ENCODE assay signal across 17 cellular contexts in the genomic region with DNA sequence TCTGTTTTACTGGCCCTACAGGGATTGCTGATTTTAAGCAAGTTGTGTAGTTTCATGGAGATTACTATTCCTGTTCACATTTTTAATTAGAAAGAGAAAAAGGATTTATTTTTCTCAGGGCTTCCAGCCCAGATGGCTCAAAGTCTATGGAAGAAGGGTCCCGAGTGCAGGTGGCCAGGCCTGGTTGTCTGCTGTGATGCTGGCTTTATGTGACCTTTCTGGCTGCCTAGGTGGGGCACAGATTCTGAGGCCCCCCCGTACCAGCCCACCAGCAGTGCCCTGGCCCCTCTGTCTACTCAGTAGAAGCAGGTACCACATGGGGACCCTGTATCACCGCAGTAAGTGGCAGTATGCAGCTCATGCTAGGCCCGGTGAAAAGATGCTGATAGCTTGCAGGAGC.
A peak's percentile ranks its signal among the peaks of the same experiment; 100 is the strongest.
DNase-seq lines count a peak whose midpoint lies in the region; ATAC-seq and TF ChIP-seq lines count a peak whose summit lies in the region.
"Had no signal": no experiment of that assay in that cellular context is flagged by ENCODE, and none has a peak within 500 bp of the region (broad histone marks: within the 10 kb centered on the region; RNA-seq: fewer than 3 reads in every experiment).

No MANE protein-coding gene starts in this region.

- H3K9me3 ChIP-seq in HUES64 (ENCODE audit: insufficient read depth, low read depth, low read length) (no peaks in the 10 kb centered on the region), esophagus muscularis mucosa (no peaks in the 10 kb centered on the region), left lung (no peaks in the 10 kb centered on the region), gastrocnemius medialis (no peaks in the 10 kb centered on the region)
- H3K9me3 ChIP-seq: BLaER1, Caco-2 had no signal

- H3K4me1 Mint-ChIP-seq in GM23338, result peaks cover 22% of the 10 kb centered on the region
- H3K4me1 Mint-ChIP-seq: B cell had no signal

- H4K20me1 ChIP-seq in GM23338 (replicated peaks; ENCODE audit: insufficient read depth), result no peaks in the 10 kb centered on the region
- H4K20me1 ChIP-seq: BLaER1 had no signal

- no peak for TF ChIP-seq EP300 in esophagus muscularis mucosa (IDR thresholded peaks at IDR 0.05)

- H3K4me3 Mint-ChIP-seq in GM23338, result no peak overlapping the region
- H3K4me3 Mint-ChIP-seq: B cell; CD4-positive, CD25-positive, alpha-beta regulatory T cell; CD8-positive, alpha-beta T cell had no signal

- no peak for TF ChIP-seq POLR2A in esophagus muscularis mucosa (IDR thresholded peaks at IDR 0.05; ENCODE audit: low read depth)
- no peak for TF ChIP-seq POLR2A in gastrocnemius medialis (IDR thresholded peaks at IDR 0.05)

- no peaks in the 10 kb centered on the region for H3K9me2 ChIP-seq in GM23338 (ENCODE audit: insufficient read depth)

- H3K9me3 Mint-ChIP-seq in GM23338, result peaks cover 10% of the 10 kb centered on the region; the same call in 2 of the 3 replicates
- H3K9me3 Mint-ChIP-seq: CD8-positive, alpha-beta T cell had no signal

- H2AFZ ChIP-seq in GM23338, result peak overlapping the region; percentile 88
- H2AFZ ChIP-seq: GM23248 had no signal

- TF ChIP-seq CTCF in GM23338 (conservative IDR thresholded peaks at IDR 0.05; ENCODE audit: low read depth in 2 of 2), result no peak
- no peak for TF ChIP-seq CTCF in esophagus muscularis mucosa (IDR thresholded peaks at IDR 0.05)
- no peak for TF ChIP-seq CTCF in left lung (IDR thresholded peaks at IDR 0.05)
- TF ChIP-seq CTCF in gastrocnemius medialis (IDR thresholded peaks at IDR 0.05 in 4 of 5, conservative IDR thresholded peaks at IDR 0.05 in 1 of 5), result no peak

- in situ Hi-C loops in gastrocnemius medialis (cut with MboI; ENCODE audit: low sequenced_read_pairs in 4 of 4), result no loop called here

- H3K27me3 ChIP-seq in GM23338 (ENCODE audit: insufficient read depth), result no peaks in the 10 kb centered on the region
- H3K27me3 ChIP-seq in HUES64 (ENCODE audit: insufficient read depth, low read length), result no peaks in the 10 kb centered on the region
- no peaks in the 10 kb centered on the region for H3K27me3 ChIP-seq in esophagus muscularis mucosa
- no peaks in the 10 kb centered on the region for H3K27me3 ChIP-seq in left lung
- H3K27me3 ChIP-seq in gastrocnemius medialis, result no peaks in the 10 kb centered on the region
- H3K27me3 ChIP-seq: BLaER1 had no signal

- H3K4me2 ChIP-seq in GM23338, result peak overlapping the region; percentile 10; the same call in 1 of the 2 replicates
- H3K4me2 ChIP-seq: BLaER1 had no signal

- no peak overlapping the region for H3K9ac ChIP-seq in HUES64 (ENCODE audit: low read depth, low read length)
- H3K9ac ChIP-seq: BLaER1, GM23248 had no signal

- intact Hi-C loops in esophagus muscularis mucosa (cut with DNase I), result no loop called here
- intact Hi-C loops in left lung (cut with DNase I), result no loop called here
- intact Hi-C loops in gastrocnemius medialis (cut with DNase I; ENCODE audit: low total_unique reads), result no loop called here

- H3K36me3 ChIP-seq in GM23338 (ENCODE audit: insufficient read depth) (no peaks in the 10 kb centered on the region), HUES64 (ENCODE audit: insufficient read depth, low read length) (no peaks in the 10 kb centered on the region), esophagus muscularis mucosa (no peaks in the 10 kb centered on the region), left lung (no peaks in the 10 kb centered on the region), gastrocnemius medialis (no peaks in the 10 kb centered on the region)
- H3K36me3 ChIP-seq: BLaER1 had no signal

- ATAC-seq in GM23338 (peak; percentile 35), left lung (no peak), GM21528 (IDR thresholded peaks at IDR 0.05; ENCODE audit: low FRiP score, unreplicated experiment) (no peak), gastrocnemius medialis (no peak)
- ATAC-seq: CD8-positive, alpha-beta T cell had no signal

- 87% methylated on average over 4 of the region's 4 CpGs for WGBS in HUES64
- 100% methylated on average over 2 of the region's 4 CpGs for WGBS in esophagus muscularis mucosa

- no peaks in the 10 kb centered on the region for H3F3A ChIP-seq in GM23338 (replicated peaks; ENCODE audit: low read depth)

- H3K27ac ChIP-seq in GM23338 (ENCODE audit: low read depth) (peak overlapping the region; percentile 47; the same call in 1 of the 2 replicates), HUES64 (ENCODE audit: low read depth, low read length) (peak overlapping the region; percentile 34; the same call in 1 of the 2 replicates), esophagus muscularis mucosa (replicated peaks in 1 of 4) (no peak overlapping the region), left lung (no peak overlapping the region), gastrocnemius medialis (no peak overlapping the region)
- H3K27ac ChIP-seq: 22Rv1, BLaER1, C4-2B, GM23248 had no signal

- peak overlapping the region; percentile 78 for H3K27ac Mint-ChIP-seq in GM23338
- H3K27ac Mint-ChIP-seq: B cell; CD4-positive, CD25-positive, alpha-beta regulatory T cell; CD8-positive, alpha-beta T cell had no signal

- H3K4me1 ChIP-seq in GM23338 (ENCODE audit: insufficient read depth), result peaks cover 21% of the 10 kb centered on the region
- H3K4me1 ChIP-seq in HUES64 (ENCODE audit: insufficient read depth, low read length), result peaks cover 19% of the 10 kb centered on the region; the same call in 1 of the 2 replicates
- no peaks in the 10 kb centered on the region for H3K4me1 ChIP-seq in esophagus muscularis mucosa
- no peaks in the 10 kb centered on the region for H3K4me1 ChIP-seq in left lung
- no peaks in the 10 kb centered on the region for H3K4me1 ChIP-seq in gastrocnemius medialis
- H3K4me1 ChIP-seq: BLaER1 had no signal

- no peak overlapping the region for H3K4me3 ChIP-seq in GM23338
- no peak overlapping the region for H3K4me3 ChIP-seq in HUES64 (ENCODE audit: low read length)
- H3K4me3 ChIP-seq in esophagus muscularis mucosa, result no peak overlapping the region
- no peak overlapping the region for H3K4me3 ChIP-seq in left lung
- H3K4me3 ChIP-seq in gastrocnemius medialis, result no peak overlapping the region
- H3K4me3 ChIP-seq: BLaER1, GM23248 had no signal

- peaks cover 9% of the 10 kb centered on the region; the same call in 2 of the 3 replicates for H3K36me3 Mint-ChIP-seq in GM23338 (ENCODE audit: low read depth)
- H3K36me3 Mint-ChIP-seq: CD4-positive, CD25-positive, alpha-beta regulatory T cell; CD8-positive, alpha-beta T cell had no signal

- H3K79me2 ChIP-seq in GM23338 (replicated peaks; ENCODE audit: insufficient read depth), result no peaks in the 10 kb centered on the region

- H3K27me3 Mint-ChIP-seq in GM23338 (ENCODE audit: insufficient read depth, low read depth, poor library complexity), result peaks cover 4% of the 10 kb centered on the region
- H3K27me3 Mint-ChIP-seq: B cell had no signal

- DNase-seq in GM23338 (ENCODE audit: low spot score) (no peak), esophagus muscularis mucosa (ENCODE audit: extremely low spot score) (peak; percentile 62), left lung (no peak), gastrocnemius medialis (no peak)
- DNase-seq: Caco-2; CD4-positive, CD25-positive, alpha-beta regulatory T cell; CD8-positive, alpha-beta T cell; DMS153; DND-41; GM23248; HCEC 1CT had no signal

TF ChIP-seq in GM23338, 12 proteins besides CTCF, POLR2A, EP300 and RAD21 (continues in another document):
- TF ChIP-seq ZNF331 (CRISPR knock-in tag; IDR thresholded peaks at IDR 0.05; ENCODE audit: low read depth) (no peak), NANOG (IDR thresholded peaks at IDR 0.05; ENCODE audit: borderline replicate concordance) (no peak), CREB1 (CRISPR knock-in tag; IDR thresholded peaks at IDR 0.05; ENCODE audit: low read depth) (no peak), POLR2AphosphoS5 (IDR thresholded peaks at IDR 0.05; ENCODE audit: low read depth) (no peak), STAT1 (IDR thresholded peaks at IDR 0.05; ENCODE audit: unreplicated experiment) (no peak), JUNB (IDR thresholded peaks at IDR 0.05; ENCODE audit: unreplicated experiment) (no peak), EZH2 (IDR thresholded peaks at IDR 0.05; ENCODE audit: low read depth, unreplicated experiment) (no peak)
- TF ChIP-seq, protein P1, sequence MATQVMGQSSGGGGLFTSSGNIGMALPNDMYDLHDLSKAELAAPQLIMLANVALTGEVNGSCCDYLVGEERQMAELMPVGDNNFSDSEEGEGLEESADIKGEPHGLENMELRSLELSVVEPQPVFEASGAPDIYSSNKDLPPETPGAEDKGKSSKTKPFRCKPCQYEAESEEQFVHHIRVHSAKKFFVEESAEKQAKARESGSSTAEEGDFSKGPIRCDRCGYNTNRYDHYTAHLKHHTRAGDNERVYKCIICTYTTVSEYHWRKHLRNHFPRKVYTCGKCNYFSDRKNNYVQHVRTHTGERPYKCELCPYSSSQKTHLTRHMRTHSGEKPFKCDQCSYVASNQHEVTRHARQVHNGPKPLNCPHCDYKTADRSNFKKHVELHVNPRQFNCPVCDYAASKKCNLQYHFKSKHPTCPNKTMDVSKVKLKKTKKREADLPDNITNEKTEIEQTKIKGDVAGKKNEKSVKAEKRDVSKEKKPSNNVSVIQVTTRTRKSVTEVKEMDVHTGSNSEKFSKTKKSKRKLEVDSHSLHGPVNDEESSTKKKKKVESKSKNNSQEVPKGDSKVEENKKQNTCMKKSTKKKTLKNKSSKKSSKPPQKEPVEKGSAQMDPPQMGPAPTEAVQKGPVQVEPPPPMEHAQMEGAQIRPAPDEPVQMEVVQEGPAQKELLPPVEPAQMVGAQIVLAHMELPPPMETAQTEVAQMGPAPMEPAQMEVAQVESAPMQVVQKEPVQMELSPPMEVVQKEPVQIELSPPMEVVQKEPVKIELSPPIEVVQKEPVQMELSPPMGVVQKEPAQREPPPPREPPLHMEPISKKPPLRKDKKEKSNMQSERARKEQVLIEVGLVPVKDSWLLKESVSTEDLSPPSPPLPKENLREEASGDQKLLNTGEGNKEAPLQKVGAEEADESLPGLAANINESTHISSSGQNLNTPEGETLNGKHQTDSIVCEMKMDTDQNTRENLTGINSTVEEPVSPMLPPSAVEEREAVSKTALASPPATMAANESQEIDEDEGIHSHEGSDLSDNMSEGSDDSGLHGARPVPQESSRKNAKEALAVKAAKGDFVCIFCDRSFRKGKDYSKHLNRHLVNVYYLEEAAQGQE (IDR thresholded peaks at IDR 0.05; ENCODE audit: unreplicated experiment), result no peak
- TF ChIP-seq, protein P2, sequence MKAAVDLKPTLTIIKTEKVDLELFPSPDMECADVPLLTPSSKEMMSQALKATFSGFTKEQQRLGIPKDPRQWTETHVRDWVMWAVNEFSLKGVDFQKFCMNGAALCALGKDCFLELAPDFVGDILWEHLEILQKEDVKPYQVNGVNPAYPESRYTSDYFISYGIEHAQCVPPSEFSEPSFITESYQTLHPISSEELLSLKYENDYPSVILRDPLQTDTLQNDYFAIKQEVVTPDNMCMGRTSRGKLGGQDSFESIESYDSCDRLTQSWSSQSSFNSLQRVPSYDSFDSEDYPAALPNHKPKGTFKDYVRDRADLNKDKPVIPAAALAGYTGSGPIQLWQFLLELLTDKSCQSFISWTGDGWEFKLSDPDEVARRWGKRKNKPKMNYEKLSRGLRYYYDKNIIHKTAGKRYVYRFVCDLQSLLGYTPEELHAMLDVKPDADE (IDR thresholded peaks at IDR 0.05), result no peak

Comparison
In these comparisons a context has a peak if more than half of its experiments do, and no peak if none do; other contexts are left out.
1. H3K27ac ChIP-seq: peak in GM23338 (single experiment) and HUES64 (single experiment); none in esophagus muscularis mucosa (0 of 4), left lung (0 of 2) and gastrocnemius medialis (0 of 4).